In genomic region chr3:18114894-18115293, GRCh38 we compare ENCODE assay signal across 20 cellular contexts.
"Had no signal": no experiment of that assay in that cellular context is flagged by ENCODE, and none has a peak within 500 bp of the region (broad histone marks: within the 10 kb centered on the region; RNA-seq: fewer than 3 reads in every experiment).

No MANE protein-coding gene starts in this region.

- H3K4me3 ChIP-seq: body of pancreas, colonic mucosa, gastrocnemius medialis, heart left ventricle, mucosa of descending colon, thoracic aorta had no signal

- ATAC-seq: activated CD8-positive, alpha-beta memory T cell treated with anti-CD3 and anti-CD28 coated beads, Interleukin-2, amount 10 ng/mL, durations not matched to agents 7 days and 5 days; activated T-helper 17 cell treated with anti-CD3 and anti-CD28 coated beads, Interleukin-2, amount 50 U/mL, for 72 hours; body of pancreas; gastrocnemius medialis; heart left ventricle; mucosa of descending colon; stimulated activated naive B cell treated with anti-CD40 and anti-IgM and Interleukin-4, amounts not matched to agents 10 μg/mL and 1 μg/mL and 100 μg/mL, for 72 hours had no signal

- DNase-seq: activated CD4-positive, alpha-beta memory T cell treated with anti-CD3 and anti-CD28 coated beads, Interleukin-2, amount 10 ng/mL, durations not matched to agents 7 days and 5 days; activated CD4-positive, alpha-beta T cell treated with anti-CD3 and anti-CD28 coated beads for 48 hours; activated CD4-positive, CD25-positive, alpha-beta regulatory T cell; activated CD8-positive, alpha-beta memory T cell treated with anti-CD3 and anti-CD28 coated beads, Interleukin-2, amount 10 ng/mL, durations not matched to agents 7 days and 5 days; activated naive CD4-positive, alpha-beta T cell treated with anti-CD3 and anti-CD28 coated beads for 36 hours; activated T-cell treated with anti-CD3 and anti-CD28 coated beads, Interleukin-2, amount 50 U/mL, for 1 hour; body of pancreas; colonic mucosa; endodermal cell; erythroblast; gastrocnemius medialis; heart left ventricle; kidney glomerular epithelial cell; left ventricle myocardium superior; mucosa of descending colon; naive B cell; stimulated activated naive B cell treated with anti-CD40 and anti-IgM and Interleukin-4, amounts not matched to agents 10 μg/mL and 1 μg/mL and 100 μg/mL, for 72 hours; T-helper 9 cell had no signal
